1 cellular context compared by ENCODE assay signal in the genomic region with DNA sequence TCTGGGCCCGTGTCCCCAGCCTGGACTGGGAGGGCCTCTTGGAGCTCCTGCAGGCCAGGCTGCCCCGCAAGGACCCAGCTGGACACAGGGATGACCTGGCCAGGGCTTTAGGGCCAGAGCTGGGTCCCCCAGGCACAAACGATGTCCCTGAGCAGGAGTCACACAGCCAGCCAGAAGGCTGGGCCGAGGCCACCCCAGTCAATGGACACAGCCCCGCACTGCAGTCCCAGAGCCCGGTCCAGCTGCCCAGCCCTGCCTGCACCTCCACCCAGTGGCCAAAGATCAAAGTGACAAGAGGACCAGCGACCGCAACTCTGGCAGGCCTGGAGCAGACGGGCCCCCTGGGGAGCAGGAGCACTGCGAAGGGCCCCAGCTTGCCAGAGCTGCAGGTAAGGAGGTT.
TF ChIP-seq lines count a peak whose summit lies in the region.

No MANE protein-coding gene starts in this region.

TF ChIP-seq in WTC11, 78 proteins besides CTCF, POLR2A, EP300 and RAD21 (continued from another document):
- TF ChIP-seq, protein P1, sequence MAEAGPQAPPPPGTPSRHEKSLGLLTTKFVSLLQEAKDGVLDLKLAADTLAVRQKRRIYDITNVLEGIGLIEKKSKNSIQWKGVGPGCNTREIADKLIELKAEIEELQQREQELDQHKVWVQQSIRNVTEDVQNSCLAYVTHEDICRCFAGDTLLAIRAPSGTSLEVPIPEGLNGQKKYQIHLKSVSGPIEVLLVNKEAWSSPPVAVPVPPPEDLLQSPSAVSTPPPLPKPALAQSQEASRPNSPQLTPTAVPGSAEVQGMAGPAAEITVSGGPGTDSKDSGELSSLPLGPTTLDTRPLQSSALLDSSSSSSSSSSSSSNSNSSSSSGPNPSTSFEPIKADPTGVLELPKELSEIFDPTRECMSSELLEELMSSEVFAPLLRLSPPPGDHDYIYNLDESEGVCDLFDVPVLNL (CRISPR knock-in tag; IDR thresholded peaks at IDR 0.05; ENCODE audit: borderline replicate concordance, low read depth): no peak
- TF ChIP-seq, protein P2, sequence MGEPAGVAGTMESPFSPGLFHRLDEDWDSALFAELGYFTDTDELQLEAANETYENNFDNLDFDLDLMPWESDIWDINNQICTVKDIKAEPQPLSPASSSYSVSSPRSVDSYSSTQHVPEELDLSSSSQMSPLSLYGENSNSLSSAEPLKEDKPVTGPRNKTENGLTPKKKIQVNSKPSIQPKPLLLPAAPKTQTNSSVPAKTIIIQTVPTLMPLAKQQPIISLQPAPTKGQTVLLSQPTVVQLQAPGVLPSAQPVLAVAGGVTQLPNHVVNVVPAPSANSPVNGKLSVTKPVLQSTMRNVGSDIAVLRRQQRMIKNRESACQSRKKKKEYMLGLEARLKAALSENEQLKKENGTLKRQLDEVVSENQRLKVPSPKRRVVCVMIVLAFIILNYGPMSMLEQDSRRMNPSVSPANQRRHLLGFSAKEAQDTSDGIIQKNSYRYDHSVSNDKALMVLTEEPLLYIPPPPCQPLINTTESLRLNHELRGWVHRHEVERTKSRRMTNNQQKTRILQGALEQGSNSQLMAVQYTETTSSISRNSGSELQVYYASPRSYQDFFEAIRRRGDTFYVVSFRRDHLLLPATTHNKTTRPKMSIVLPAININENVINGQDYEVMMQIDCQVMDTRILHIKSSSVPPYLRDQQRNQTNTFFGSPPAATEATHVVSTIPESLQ (CRISPR knock-in tag; IDR thresholded peaks at IDR 0.05): no peak
- no peak for TF ChIP-seq ZNF138 (CRISPR knock-in tag; conservative IDR thresholded peaks at IDR 0.05)
- TF ChIP-seq ATF1 (CRISPR knock-in tag; IDR thresholded peaks at IDR 0.05): no peak
- TF ChIP-seq, protein P3, sequence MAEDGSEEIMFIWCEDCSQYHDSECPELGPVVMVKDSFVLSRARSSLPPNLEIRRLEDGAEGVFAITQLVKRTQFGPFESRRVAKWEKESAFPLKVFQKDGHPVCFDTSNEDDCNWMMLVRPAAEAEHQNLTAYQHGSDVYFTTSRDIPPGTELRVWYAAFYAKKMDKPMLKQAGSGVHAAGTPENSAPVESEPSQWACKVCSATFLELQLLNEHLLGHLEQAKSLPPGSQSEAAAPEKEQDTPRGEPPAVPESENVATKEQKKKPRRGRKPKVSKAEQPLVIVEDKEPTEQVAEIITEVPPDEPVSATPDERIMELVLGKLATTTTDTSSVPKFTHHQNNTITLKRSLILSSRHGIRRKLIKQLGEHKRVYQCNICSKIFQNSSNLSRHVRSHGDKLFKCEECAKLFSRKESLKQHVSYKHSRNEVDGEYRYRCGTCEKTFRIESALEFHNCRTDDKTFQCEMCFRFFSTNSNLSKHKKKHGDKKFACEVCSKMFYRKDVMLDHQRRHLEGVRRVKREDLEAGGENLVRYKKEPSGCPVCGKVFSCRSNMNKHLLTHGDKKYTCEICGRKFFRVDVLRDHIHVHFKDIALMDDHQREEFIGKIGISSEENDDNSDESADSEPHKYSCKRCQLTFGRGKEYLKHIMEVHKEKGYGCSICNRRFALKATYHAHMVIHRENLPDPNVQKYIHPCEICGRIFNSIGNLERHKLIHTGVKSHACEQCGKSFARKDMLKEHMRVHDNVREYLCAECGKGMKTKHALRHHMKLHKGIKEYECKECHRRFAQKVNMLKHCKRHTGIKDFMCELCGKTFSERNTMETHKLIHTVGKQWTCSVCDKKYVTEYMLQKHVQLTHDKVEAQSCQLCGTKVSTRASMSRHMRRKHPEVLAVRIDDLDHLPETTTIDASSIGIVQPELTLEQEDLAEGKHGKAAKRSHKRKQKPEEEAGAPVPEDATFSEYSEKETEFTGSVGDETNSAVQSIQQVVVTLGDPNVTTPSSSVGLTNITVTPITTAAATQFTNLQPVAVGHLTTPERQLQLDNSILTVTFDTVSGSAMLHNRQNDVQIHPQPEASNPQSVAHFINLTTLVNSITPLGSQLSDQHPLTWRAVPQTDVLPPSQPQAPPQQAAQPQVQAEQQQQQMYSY (CRISPR knock-in tag; IDR thresholded peaks at IDR 0.05): no peak
- no peak for TF ChIP-seq OVOL2 (CRISPR knock-in tag; IDR thresholded peaks at IDR 0.05; ENCODE audit: borderline replicate concordance)
